In the genomic region with DNA sequence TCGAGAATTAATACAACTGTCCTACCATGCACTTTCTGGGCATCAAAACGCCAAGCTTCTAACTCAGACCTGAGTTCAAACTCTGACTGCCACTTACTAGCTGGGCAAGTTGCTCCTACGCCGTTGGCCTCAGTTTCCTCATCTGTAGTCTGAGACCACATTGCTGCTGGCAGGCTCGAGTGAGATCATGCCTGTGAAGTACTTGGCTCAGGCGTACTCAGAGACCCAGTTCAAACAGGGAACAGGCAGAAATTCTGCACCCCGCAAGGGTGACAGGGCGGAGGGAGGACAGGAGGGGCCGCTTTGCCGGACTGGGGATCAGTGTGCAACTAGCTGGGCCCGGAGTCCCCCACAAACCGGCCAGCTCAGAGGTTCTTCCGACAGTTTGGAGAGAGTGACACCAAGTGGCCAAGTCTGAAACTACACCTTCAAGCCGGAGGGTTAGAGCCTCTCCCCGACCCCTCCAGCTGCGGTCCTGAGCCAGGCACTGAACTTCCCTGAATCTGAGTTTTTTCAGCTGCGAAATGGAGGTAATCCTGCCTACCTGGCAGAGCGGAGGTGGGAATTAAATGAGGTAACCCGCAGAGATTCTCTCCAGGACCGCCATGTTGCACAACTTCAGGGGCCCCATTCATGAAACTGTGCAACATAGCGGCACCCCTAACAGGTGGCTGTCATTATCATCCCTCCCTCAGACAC, we compare ENCODE assay signal across 8 cellular contexts. TPM values are rescaled to one million over a fixed set of nuclear protein-coding genes. Genes with fewer than 3 reads are reported as not detected.
DNase-seq lines count a peak whose midpoint lies in the region; ATAC-seq, FAIRE-seq and TF ChIP-seq lines count a peak whose summit lies in the region.

No MANE protein-coding gene starts in this region.

- peak; percentile 56 for TF ChIP-seq CTCF in LNCaP clone FGC (IDR thresholded peaks at IDR 0.05; ENCODE audit: control insufficient read depth, extremely low read depth, insufficient read depth)

- no peak overlapping the region for H3K27ac Mint-ChIP-seq in T-helper 17 cell

- H3K4me3 Mint-ChIP-seq in T-helper 17 cell = no peak overlapping the region

- H3K36me3 Mint-ChIP-seq in T-helper 17 cell (ENCODE audit: low read depth) = peaks cover 3% of the 10 kb centered on the region

- H3K27ac ChIP-seq in small intestine (ENCODE audit: low read depth in 1 of 2, low read length in 1 of 2) = no peak overlapping the region

- H3K4me3 ChIP-seq in LNCaP clone FGC (ENCODE audit: low read depth, low read length) = peak overlapping the region; percentile 17; the same call in 1 of the 2 replicates
- no peak overlapping the region for H3K4me3 ChIP-seq in small intestine (ENCODE audit: low read depth in 1 of 2, low read length in 2 of 2)

- peaks cover 10% of the 10 kb centered on the region for H3K4me1 Mint-ChIP-seq in T-helper 17 cell

- peak; percentile 78 for ATAC-seq in T-helper 17 cell

- peaks cover 16% of the 10 kb centered on the region for H3K27me3 Mint-ChIP-seq in T-helper 17 cell

- DNase-seq in NK-92 treated with Interleukin-12 subunit alpha and Interleukin-12 subunit beta, amount 100 ng/mL, for 24 hours (lab: John Stamatoyannopoulos, UW) = peak; percentile 63
- no peak for DNase-seq in NK-92 (lab: John Stamatoyannopoulos, UW; ENCODE audit: unreplicated experiment)
- no peak for DNase-seq in LNCaP clone FGC (ENCODE audit: low read depth)
- DNase-seq in T-helper 17 cell = peak; percentile 31 to 43 (median 37)
- peak in 47 of 58 donors; percentile 4 to 56 (median 24) for DNase-seq in anterior cingulate cortex (lab: John Stamatoyannopoulos, UW)
- DNase-seq in hepatic stellate cell (ENCODE audit: low spot score) = peak; percentile 67
- DNase-seq in small intestine = peak; percentile 51
- no peak for DNase-seq in OCI-M2 (lab: John Stamatoyannopoulos, UW; ENCODE audit: unreplicated experiment)

- H3K4me1 ChIP-seq in small intestine (ENCODE audit: control insufficient read depth in 2 of 2, insufficient read depth in 1 of 2, low read depth in 1 of 2, low read length in 1 of 2) = no peaks in the 10 kb centered on the region

- FAIRE-seq in small intestine (lab: Jason Lieb, UNC) = no peak

- 17 to 21% (median 17%) methylated on average over 21 of the region's 21 CpGs for WGBS in small intestine, 3 donors

- H3K27me3 ChIP-seq in small intestine (ENCODE audit: control insufficient read depth in 2 of 2, insufficient read depth in 2 of 2, low read length in 2 of 2) = no peaks in the 10 kb centered on the region

- no peaks in the 10 kb centered on the region for H3K36me3 ChIP-seq in small intestine (ENCODE audit: control insufficient read depth in 2 of 2, insufficient read depth in 2 of 2, low read length in 2 of 2)

- H3K9me3 ChIP-seq in T-helper 17 cell (ENCODE audit: control insufficient read depth, low read length, poor library complexity, severe bottlenecking) (no peaks in the 10 kb centered on the region), small intestine (ENCODE audit: control insufficient read depth, low read depth) (no peaks in the 10 kb centered on the region)

RNA-seq across cellular contexts. Expression of a gene that starts 46.0 kb away (rescaled TPM):
- 10 to 100 TPM; 65.5 to 67.7 TPM for total RNA-seq in T-helper 17 cell
- polyA plus RNA-seq in small intestine = 10 to 100 TPM in 1 of 3 donors, 1 to 10 TPM in 2; 6.5 to 16.6 (median 8.6) TPM

Comparison
In these comparisons a context has a peak if more than half of its experiments do, and no peak if none do; other contexts are left out.
1. DNase-seq: peak in NK-92 treated with Interleukin-12 subunit alpha and Interleukin-12 subunit beta, amount 100 ng/mL, for 24 hours (single experiment), T-helper 17 cell (3 of 3), anterior cingulate cortex (47 of 58), hepatic stellate cell (single experiment) and small intestine (single experiment); none in NK-92 (single experiment), LNCaP clone FGC (single experiment) and OCI-M2 (single experiment).